Comparison of ENCODE assay signal across 2 cellular contexts in the genomic region with DNA sequence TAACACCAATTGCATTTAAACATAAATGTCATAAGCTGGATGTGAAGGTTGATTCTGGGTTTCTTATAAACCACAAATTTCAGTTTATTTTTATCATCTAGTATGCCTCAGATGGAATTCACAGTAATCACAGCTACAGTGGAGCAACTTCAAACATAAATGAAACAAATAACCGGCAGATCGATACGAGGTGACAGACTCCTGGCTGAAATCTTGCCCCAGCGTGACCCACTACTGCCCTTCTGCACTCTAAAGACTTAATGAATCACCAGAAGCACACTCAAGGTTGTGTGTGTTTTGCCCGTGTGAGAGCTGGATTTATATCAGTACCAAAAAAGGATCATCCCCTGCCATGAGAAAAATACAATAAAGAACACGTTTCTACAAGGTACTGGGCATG.
TF ChIP-seq lines count a peak whose summit lies in the region.

No MANE protein-coding gene starts in this region.

TF ChIP-seq in IMR-90, 13 proteins besides CTCF, POLR2A, EP300 and RAD21:
- TF ChIP-seq SMC3 (IDR thresholded peaks at IDR 0.05; ENCODE audit: low read depth, low read length) (no peak), MAFK (IDR thresholded peaks at IDR 0.05; ENCODE audit: low read depth, low read length) (no peak), RCOR1 (IDR thresholded peaks at IDR 0.05; ENCODE audit: insufficient replicate concordance, low read length) (no peak), FOS (IDR thresholded peaks at IDR 0.05; ENCODE audit: low read depth, low read length) (no peak), MXI1 (IDR thresholded peaks at IDR 0.05; ENCODE audit: borderline replicate concordance, low read depth, low read length) (no peak), NFE2L2 (IDR thresholded peaks at IDR 0.05; ENCODE audit: low read depth, low read length) (no peak), CEBPB (IDR thresholded peaks at IDR 0.05; ENCODE audit: low read depth, low read length) (no peak), RFX5 (IDR thresholded peaks at IDR 0.05; ENCODE audit: low read depth, low read length) (no peak), MAZ (IDR thresholded peaks at IDR 0.05; ENCODE audit: borderline replicate concordance, low read depth, low read length) (no peak), BHLHE40 (IDR thresholded peaks at IDR 0.05; ENCODE audit: low read depth, low read length) (no peak), CHD1 (IDR thresholded peaks at IDR 0.05; ENCODE audit: low read depth, low read length) (no peak)
- TF ChIP-seq, protein P1, sequence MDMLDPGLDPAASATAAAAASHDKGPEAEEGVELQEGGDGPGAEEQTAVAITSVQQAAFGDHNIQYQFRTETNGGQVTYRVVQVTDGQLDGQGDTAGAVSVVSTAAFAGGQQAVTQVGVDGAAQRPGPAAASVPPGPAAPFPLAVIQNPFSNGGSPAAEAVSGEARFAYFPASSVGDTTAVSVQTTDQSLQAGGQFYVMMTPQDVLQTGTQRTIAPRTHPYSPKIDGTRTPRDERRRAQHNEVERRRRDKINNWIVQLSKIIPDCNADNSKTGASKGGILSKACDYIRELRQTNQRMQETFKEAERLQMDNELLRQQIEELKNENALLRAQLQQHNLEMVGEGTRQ (IDR thresholded peaks at IDR 0.05; ENCODE audit: low read depth, low read length) = no peak
- TF ChIP-seq, protein P2, sequence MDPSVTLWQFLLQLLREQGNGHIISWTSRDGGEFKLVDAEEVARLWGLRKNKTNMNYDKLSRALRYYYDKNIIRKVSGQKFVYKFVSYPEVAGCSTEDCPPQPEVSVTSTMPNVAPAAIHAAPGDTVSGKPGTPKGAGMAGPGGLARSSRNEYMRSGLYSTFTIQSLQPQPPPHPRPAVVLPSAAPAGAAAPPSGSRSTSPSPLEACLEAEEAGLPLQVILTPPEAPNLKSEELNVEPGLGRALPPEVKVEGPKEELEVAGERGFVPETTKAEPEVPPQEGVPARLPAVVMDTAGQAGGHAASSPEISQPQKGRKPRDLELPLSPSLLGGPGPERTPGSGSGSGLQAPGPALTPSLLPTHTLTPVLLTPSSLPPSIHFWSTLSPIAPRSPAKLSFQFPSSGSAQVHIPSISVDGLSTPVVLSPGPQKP (IDR thresholded peaks at IDR 0.05; ENCODE audit: borderline replicate concordance, low read depth, low read length) = no peak

TF ChIP-seq in GM12878, 131 proteins besides CTCF, POLR2A, EP300 and RAD21:
- TF ChIP-seq SMAD1 (IDR thresholded peaks at IDR 0.05; ENCODE audit: low read depth, partially characterized antibody) (no peak), DPF2 (IDR thresholded peaks at IDR 0.05) (no peak), CHD4 (IDR thresholded peaks at IDR 0.05) (no peak)
